In the genomic region with DNA sequence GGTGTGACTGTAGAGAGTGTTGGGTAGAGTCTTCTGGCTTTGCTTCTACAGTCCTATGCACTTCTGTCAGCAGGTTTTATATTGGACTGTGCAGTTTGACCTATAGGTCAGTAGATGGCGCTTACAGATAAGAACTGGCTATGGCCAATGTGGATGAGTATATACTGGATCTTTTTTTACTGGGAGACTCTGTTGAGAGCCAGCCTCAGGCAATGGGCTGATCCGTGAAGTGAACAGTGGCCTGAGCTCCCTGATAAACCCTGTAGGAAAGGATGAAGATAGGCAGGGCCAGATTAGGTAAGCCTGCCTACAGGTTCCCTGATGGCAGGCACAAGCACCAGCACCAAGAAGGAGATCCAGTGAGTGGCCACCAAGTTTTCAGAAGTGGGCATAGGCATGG, we compare ENCODE assay signal across 9 cellular contexts.
DNase-seq lines count a peak whose midpoint lies in the region; ATAC-seq, FAIRE-seq and TF ChIP-seq lines count a peak whose summit lies in the region.
"Had no signal": no experiment of that assay in that cellular context is flagged by ENCODE, and none has a peak within 500 bp of the region (broad histone marks: within the 10 kb centered on the region; RNA-seq: fewer than 3 reads in every experiment).

No MANE protein-coding gene starts in this region.

- peak; percentile 86 for TF ChIP-seq RAD21 in GM12878 (IDR thresholded peaks at IDR 0.05; ENCODE audit: insufficient read depth, low read depth, low read length)

- H3K9ac ChIP-seq in GM12878 (ENCODE audit: control insufficient read depth, insufficient read depth, low read length) (no peak overlapping the region), keratinocyte (ENCODE audit: control insufficient read depth, extremely low read depth, insufficient read depth, low read length) (no peak overlapping the region)

- CTCF ChIA-PET in GM12878 (lab: Yijun Ruan, JAX) = interaction anchor here (0.6 to 2.5 kb wide), 6 partner anchors 21 to 973 kb away, joined by 3 to 8 read pairs (median 3); no protein-coding TSS in a partner anchor

- intact Hi-C loops in GM12878 (cut with micrococcal nuclease; ENCODE audit: unreplicated experiment) = loop anchor here (2.0 to 10.0 kb wide), 7 partner anchors 171 to 1605 kb away; no protein-coding TSS in a partner anchor

- DNase-seq in NCI-H2081 (lab: John Stamatoyannopoulos, UW) = peak; percentile 38 to 63
- no peak for DNase-seq in GM12878 (ENCODE audit: low read depth, low spot score)
- no peak for DNase-seq in keratinocyte (ENCODE audit: low read depth, low spot score)
- DNase-seq in urothelium cell line (ENCODE audit: low spot score) = peak; percentile 37
- DNase-seq in NK-92 treated with Interleukin-12 subunit alpha and Interleukin-12 subunit beta, amount 100 ng/mL, for 24 hours (lab: John Stamatoyannopoulos, UW) = no peak

- 0% methylated on average over 2 of the region's 2 CpGs for WGBS in GM12878 (ENCODE audit: insufficient coverage, insufficient replicate concordance, low lambda C conversion rate, missing lambda C conversion rate)

- TF ChIP-seq POLR2A in GM12878 (IDR thresholded peaks at IDR 0.05; ENCODE audit: low read depth, low read length) = no peak

- H3K27me3 ChIP-seq in GM12878 (replicated peaks in 1 of 2; ENCODE audit: control insufficient read depth in 2 of 2, insufficient read depth in 2 of 2, low read length in 1 of 2) = no peaks in the 10 kb centered on the region
- H3K27me3 ChIP-seq in keratinocyte (ENCODE audit: control insufficient read depth, extremely low read depth, insufficient read depth, low read length) = no peaks in the 10 kb centered on the region
- H3K27me3 ChIP-seq: SJSA1 had no signal

- H3K4me3 ChIP-seq in GM12878 (no peak overlapping the region), keratinocyte (ENCODE audit: control insufficient read depth in 2 of 3, extremely low read depth in 1 of 3, insufficient read depth in 2 of 3, low read depth in 1 of 3, low read length in 3 of 3) (no peak overlapping the region)
- H3K4me3 ChIP-seq: SJSA1 had no signal

- H3K4me1 ChIP-seq in GM12878 (ENCODE audit: control insufficient read depth, insufficient read depth, low read length) (no peaks in the 10 kb centered on the region), keratinocyte (ENCODE audit: control insufficient read depth, extremely low read depth, insufficient read depth, low read length) (no peaks in the 10 kb centered on the region)
- H3K4me1 ChIP-seq: SJSA1 had no signal

- POLR2A ChIA-PET in GM12878 (lab: Charles Lee) = no interaction called here

- H3K9me3 ChIP-seq in GM12878 (replicated peaks; ENCODE audit: control insufficient read depth, insufficient read depth, low read length) = no peaks in the 10 kb centered on the region
- no peaks in the 10 kb centered on the region for H3K9me3 ChIP-seq in keratinocyte (ENCODE audit: control insufficient read depth, low read depth, low read length)

- H3K79me2 ChIP-seq in GM12878 (ENCODE audit: control insufficient read depth, insufficient read depth, low read length) = no peaks in the 10 kb centered on the region
- no peaks in the 10 kb centered on the region for H3K79me2 ChIP-seq in keratinocyte (ENCODE audit: control insufficient read depth, insufficient read depth, low read length)

- ATAC-seq in GM18870 (IDR thresholded peaks at IDR 0.05; ENCODE audit: unreplicated experiment) (peak; percentile 91), HG03039 (IDR thresholded peaks at IDR 0.05; ENCODE audit: unreplicated experiment) (peak; percentile 81), GM12878 (peak; percentile 98)

- H3K4me2 ChIP-seq in GM12878 (ENCODE audit: control insufficient read depth, insufficient read depth) (no peak overlapping the region), keratinocyte (ENCODE audit: control insufficient read depth, extremely low read depth, insufficient read depth, low read depth, low read length) (no peak overlapping the region)

- in situ Hi-C loops in GM12878 (cut with MboI) = loop anchor here (10.0 kb wide), 1 partner anchor 973 kb away; no protein-coding TSS in a partner anchor

- RAD21 ChIA-PET in GM12878 (lab: Charles Lee; ENCODE audit: unreplicated experiment) = interaction anchor here (1.4 kb wide), 1 partner anchor 972 kb away, joined by 5 read pairs; no protein-coding TSS in a partner anchor

- SMC1A ChIA-PET in GM12878 (lab: Charles Lee; ENCODE audit: uncharacterized antibody, unreplicated experiment) = interaction anchor here (0.8 kb wide), 1 partner anchor 1015 kb away, joined by 3 read pairs; no protein-coding TSS in a partner anchor

- no peaks in the 10 kb centered on the region for H3K36me3 ChIP-seq in GM12878 (ENCODE audit: control insufficient read depth in 2 of 2, insufficient read depth in 2 of 2, low read length in 1 of 2)
- no peaks in the 10 kb centered on the region for H3K36me3 ChIP-seq in keratinocyte (ENCODE audit: control insufficient read depth in 2 of 2, extremely low read depth in 1 of 2, insufficient read depth in 2 of 2, low read length in 2 of 2)
- H3K36me3 ChIP-seq: SJSA1 had no signal

- dilution Hi-C loops in keratinocyte (cut with MboI; ENCODE audit: extremely low pct_ligation_motif_present, low sequenced_read_pairs) = no loop called here

- FAIRE-seq in GM12878 (lab: Jason Lieb, UNC) = peak; percentile 68
- FAIRE-seq in keratinocyte (lab: Jason Lieb, UNC) = no peak
- FAIRE-seq in urothelium cell line (lab: Jason Lieb, UNC) = no peak

- H3K9me1 ChIP-seq in keratinocyte (ENCODE audit: control insufficient read depth, extremely low read depth, insufficient read depth, low read length) = no peaks in the 10 kb centered on the region

- peak; percentile 79 for TF ChIP-seq CTCF in C4-2B (conservative IDR thresholded peaks at IDR 0.05)
- TF ChIP-seq CTCF in GM12878 (IDR thresholded peaks at IDR 0.05 in 2 of 3, conservative IDR thresholded peaks at IDR 0.05 in 1 of 3; ENCODE audit: control insufficient read depth in 2 of 3, extremely low read depth in 1 of 3, insufficient read depth in 1 of 3, low read depth in 3 of 3, low read length in 3 of 3) = peak; percentile 64 to 67 (median 67); a peak in 5 of 6 replicates
- peak in 2 of 3 experiments; percentile 33 to 41 for TF ChIP-seq CTCF in keratinocyte (optimal IDR thresholded peaks at IDR 0.05 in 1 of 3, IDR thresholded peaks at IDR 0.05 in 1 of 3, conservative IDR thresholded peaks at IDR 0.05 in 1 of 3; ENCODE audit: extremely low read depth in 1 of 3, insufficient read depth in 2 of 3, low read length in 3 of 3)

- H4K20me1 ChIP-seq in GM12878 (ENCODE audit: control insufficient read depth, insufficient read depth) (no peaks in the 10 kb centered on the region), keratinocyte (ENCODE audit: control insufficient read depth, extremely low read depth, insufficient read depth, low read length) (no peaks in the 10 kb centered on the region)

- no peak overlapping the region for H3K27ac ChIP-seq in C4-2B
- no peak overlapping the region for H3K27ac ChIP-seq in GM12878 (ENCODE audit: control insufficient read depth, insufficient read depth)
- no peak overlapping the region for H3K27ac ChIP-seq in keratinocyte (ENCODE audit: control insufficient read depth, insufficient read depth, low read length)
- H3K27ac ChIP-seq: SJSA1 had no signal

- BruUV-seq in GM12878 (replicated peaks; lab: Mats Ljungman, UMichigan) = no TSS peak

- TF ChIP-seq EP300 in GM12878 (IDR thresholded peaks at IDR 0.05; ENCODE audit: borderline replicate concordance in 1 of 2, control insufficient read depth in 1 of 2, low read depth in 2 of 2, low read length in 2 of 2) = no peak

- H2AFZ ChIP-seq in GM12878 (ENCODE audit: control insufficient read depth, low read depth, low read length) = no peak overlapping the region
- no peak overlapping the region for H2AFZ ChIP-seq in keratinocyte (ENCODE audit: control insufficient read depth, low read length)

TF ChIP-seq in GM12878, 131 proteins besides CTCF, POLR2A, EP300 and RAD21:
- no peak for TF ChIP-seq CHD2 (IDR thresholded peaks at IDR 0.05; ENCODE audit: borderline replicate concordance, low read depth, low read length)
- no peak for TF ChIP-seq SMAD1 (IDR thresholded peaks at IDR 0.05; ENCODE audit: low read depth, partially characterized antibody)
- TF ChIP-seq, protein P1, sequence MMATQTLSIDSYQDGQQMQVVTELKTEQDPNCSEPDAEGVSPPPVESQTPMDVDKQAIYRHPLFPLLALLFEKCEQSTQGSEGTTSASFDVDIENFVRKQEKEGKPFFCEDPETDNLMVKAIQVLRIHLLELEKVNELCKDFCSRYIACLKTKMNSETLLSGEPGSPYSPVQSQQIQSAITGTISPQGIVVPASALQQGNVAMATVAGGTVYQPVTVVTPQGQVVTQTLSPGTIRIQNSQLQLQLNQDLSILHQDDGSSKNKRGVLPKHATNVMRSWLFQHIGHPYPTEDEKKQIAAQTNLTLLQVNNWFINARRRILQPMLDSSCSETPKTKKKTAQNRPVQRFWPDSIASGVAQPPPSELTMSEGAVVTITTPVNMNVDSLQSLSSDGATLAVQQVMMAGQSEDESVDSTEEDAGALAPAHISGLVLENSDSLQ (IDR thresholded peaks at IDR 0.05) = no peak
- TF ChIP-seq ZSCAN29 (IDR thresholded peaks at IDR 0.05) = no peak
- TF ChIP-seq YY1 (IDR thresholded peaks at IDR 0.05; ENCODE audit: low read depth, low read length) = 0 out of 2 replicates have a peak, but pooled peaks have one; percentile 18
- peak; percentile 60; the same call in 1 of the 2 replicates for TF ChIP-seq SMC3 (IDR thresholded peaks at IDR 0.05; ENCODE audit: borderline replicate concordance, low read length)
TF ChIP-seq in GM12878: peak in this region for 2.

Comparison
In these comparisons a context has a peak if more than half of its experiments do, and no peak if none do; other contexts are left out.
1. DNase-seq: peak in NCI-H2081 (2 of 2) and urothelium cell line (single experiment); none in GM12878 (single experiment), keratinocyte (single experiment) and NK-92 treated with Interleukin-12 subunit alpha and Interleukin-12 subunit beta, amount 100 ng/mL, for 24 hours (single experiment).
2. Peak in every context shown above with its lines, with median percentiles within 50 percentile points of each other: CTCF ChIP-seq and ATAC-seq.